Comparison of ENCODE assay signal across 15 cellular contexts in genomic region chr17:7538891-7539290, GRCh38. TPM values are rescaled to one million over a fixed set of nuclear protein-coding genes. Genes with fewer than 3 reads are reported as not detected.
"Had no signal": no experiment of that assay in that cellular context is flagged by ENCODE, and none has a peak within 500 bp of the region (broad histone marks: within the 10 kb centered on the region; RNA-seq: fewer than 3 reads in every experiment).

No MANE protein-coding gene starts in this region.

- H3K4me1 ChIP-seq: spleen had no signal

- H3K36me3 ChIP-seq: cardiac muscle cell, right lobe of liver, spleen had no signal

- DNase-seq: activated CD4-positive, CD25-positive, alpha-beta regulatory T cell treated with anti-CD3 and anti-CD28 coated beads, Interleukin-2, amount 50 U/mL, for 72 hours; activated naive CD4-positive, alpha-beta T cell treated with Interleukin-2 at 50 U/mL for 16 hours; aorta; mesendoderm; right lobe of liver; spleen; stimulated activated naive CD8-positive, alpha-beta T cell treated with anti-CD3 and anti-CD28 coated beads, Interleukin-15, amount 100 ng/mL, for 72 hours had no signal

- H3K9me3 ChIP-seq: right lobe of liver had no signal

- H3K4me3 ChIP-seq: cardiac muscle cell, hepatocyte, right lobe of liver, spleen had no signal

- H2AFZ ChIP-seq: hepatocyte had no signal

- ATAC-seq: activated T-helper 17 cell treated with anti-CD3 and anti-CD28 coated beads, Interleukin-2, amount 50 U/mL, for 72 hours; esophagus mucosa; natural killer cell treated with Interleukin-12 subunit alpha and Interleukin-12 subunit beta and Interleukin-15 and Interleukin-18, amount 100 ng/mL, for 72 hours; right lobe of liver; stimulated activated naive CD8-positive, alpha-beta T cell treated with anti-CD3 and anti-CD28 coated beads, Interleukin-15, amount 100 ng/mL, for 72 hours had no signal

- H3K27ac ChIP-seq: cardiac muscle cell, hepatocyte, right lobe of liver, spleen had no signal

- H3K4me2 ChIP-seq: hepatocyte had no signal

- FAIRE-seq: colon, endometrium had no signal

- H3K27me3 ChIP-seq: hepatocyte, right lobe of liver, spleen had no signal

- H3K79me2 ChIP-seq: hepatocyte had no signal

RNA-seq across cellular contexts. Expression of gene CD68, which starts 40.5 kb away (rescaled TPM):
- total RNA-seq: progenitor cell of endocrine pancreas had no signal
